8 cellular contexts compared by ENCODE assay signal in genomic region chr4:184330517-184331084, GRCh38.
DNase-seq lines count a peak whose midpoint lies in the region; ATAC-seq, FAIRE-seq and TF ChIP-seq lines count a peak whose summit lies in the region.
"Not testable (repeated sequence)": the region's sequence is repeated elsewhere in the genome, so short reads cannot be mapped to it uniquely, and the experiment has no call there.

No MANE protein-coding gene starts in this region.

- not testable (repeated sequence) for ATAC-seq in activated naive CD8-positive, alpha-beta T cell treated with anti-CD3 and anti-CD28 coated beads, Interleukin-2, amount 50 U/mL, for 24 hours; memory B cell (ENCODE audit: low read depth)

- not testable (repeated sequence) for H3K27me3 Mint-ChIP-seq in activated naive CD8-positive, alpha-beta T cell treated with anti-CD3 and anti-CD28 coated beads, Interleukin-2, amount 50 U/mL, for 24 hours; memory B cell; progenitor cell of endocrine pancreas; stimulated activated naive CD8-positive, alpha-beta T cell treated with anti-CD3 and anti-CD28 coated beads, Interleukin-15, Interleukin-2, amounts not matched to agents 100 ng/mL and 50 ng/mL, for 24 hours

- peak; percentile 56 for FAIRE-seq in GM18507 (lab: Jason Lieb, UNC)

- not testable (repeated sequence) for H3K9me3 ChIP-seq in PC-9 (ENCODE audit: insufficient read depth, low read depth); esophagus (ENCODE audit: control insufficient read depth in 2 of 2, insufficient read depth in 1 of 2, low read depth in 1 of 2, low read length in 1 of 2)

- not testable (repeated sequence) for BruUV-seq in PC-9 (replicated peaks; lab: Mats Ljungman, UMichigan)

- H3K4me3 Mint-ChIP-seq in activated naive CD8-positive, alpha-beta T cell treated with anti-CD3 and anti-CD28 coated beads, Interleukin-2, amount 50 U/mL, for 24 hours; memory B cell; progenitor cell of endocrine pancreas (ENCODE audit: low read depth): not testable (repeated sequence)
- peak overlapping the region; percentile 22 for H3K4me3 Mint-ChIP-seq in stimulated activated naive CD8-positive, alpha-beta T cell treated with anti-CD3 and anti-CD28 coated beads, Interleukin-15, Interleukin-2, amounts not matched to agents 100 ng/mL and 50 ng/mL, for 24 hours

- CTCF ChIA-PET in PC-9 (lab: Charles Lee), result interaction anchor here (0.7 to 0.8 kb wide), 2 partner anchors 36 to 43 kb away, joined by 3 to 5 read pairs; no protein-coding TSS in a partner anchor

- H3K4me2 ChIP-seq in PC-9, result peak overlapping the region; percentile 67

- not testable (repeated sequence) for H3K9me2 ChIP-seq in PC-9 (ENCODE audit: insufficient read depth)

- WGBS in esophagus, 2 donors, result 90 to 91% methylated on average over 4 of the region's 4 CpGs
- WGBS in urinary bladder, result 93% methylated on average over 4 of the region's 4 CpGs

- peak overlapping the region; percentile 66 for H3K27ac ChIP-seq in PC-9
- peak overlapping the region; percentile 27 to 74 for H3K27ac ChIP-seq in esophagus (ENCODE audit: low read depth in 2 of 2, low read length in 1 of 2)
- peak overlapping the region; percentile 60 for H3K27ac ChIP-seq in urinary bladder (ENCODE audit: low read depth)

- H3K27ac Mint-ChIP-seq in activated naive CD8-positive, alpha-beta T cell treated with anti-CD3 and anti-CD28 coated beads, Interleukin-2, amount 50 U/mL, for 24 hours, result peak overlapping the region; percentile 74
- peak overlapping the region; percentile 97 for H3K27ac Mint-ChIP-seq in memory B cell
- peak overlapping the region; percentile 64 for H3K27ac Mint-ChIP-seq in progenitor cell of endocrine pancreas
- peak overlapping the region; percentile 63 for H3K27ac Mint-ChIP-seq in stimulated activated naive CD8-positive, alpha-beta T cell treated with anti-CD3 and anti-CD28 coated beads, Interleukin-15, Interleukin-2, amounts not matched to agents 100 ng/mL and 50 ng/mL, for 24 hours

- H3K36me3 Mint-ChIP-seq in activated naive CD8-positive, alpha-beta T cell treated with anti-CD3 and anti-CD28 coated beads, Interleukin-2, amount 50 U/mL, for 24 hours (ENCODE audit: low read depth); memory B cell; progenitor cell of endocrine pancreas (ENCODE audit: insufficient read depth); stimulated activated naive CD8-positive, alpha-beta T cell treated with anti-CD3 and anti-CD28 coated beads, Interleukin-15, Interleukin-2, amounts not matched to agents 100 ng/mL and 50 ng/mL, for 24 hours (ENCODE audit: low read depth): not testable (repeated sequence)

- H2AFZ ChIP-seq in PC-9, result 0 out of 2 replicates have a peak overlapping the region, but pooled peaks have one; percentile 52

- not testable (repeated sequence) for TF ChIP-seq CTCF in PC-9 (conservative IDR thresholded peaks at IDR 0.05); progenitor cell of endocrine pancreas (IDR thresholded peaks at IDR 0.05; ENCODE audit: unreplicated experiment)

- peaks cover 13% of the 10 kb centered on the region; the same call in 1 of the 2 replicates for H3F3A ChIP-seq in PC-9 (ENCODE audit: insufficient read depth, low read depth)

- POLR2A ChIA-PET in PC-9 (lab: Charles Lee; ENCODE audit: unreplicated experiment), result interaction anchor here (0.7 kb wide), 1 partner anchor 64 kb away, joined by 10 read pairs; no protein-coding TSS in a partner anchor

- intact Hi-C loops in PC-9 (cut with micrococcal nuclease; ENCODE audit: unreplicated experiment), result loop anchor here (1.0 to 2.0 kb wide), 2 partner anchors 8 to 52 kb away; no protein-coding TSS in a partner anchor

- H3K9me3 Mint-ChIP-seq in activated naive CD8-positive, alpha-beta T cell treated with anti-CD3 and anti-CD28 coated beads, Interleukin-2, amount 50 U/mL, for 24 hours; memory B cell; progenitor cell of endocrine pancreas (ENCODE audit: low read depth); stimulated activated naive CD8-positive, alpha-beta T cell treated with anti-CD3 and anti-CD28 coated beads, Interleukin-15, Interleukin-2, amounts not matched to agents 100 ng/mL and 50 ng/mL, for 24 hours: not testable (repeated sequence)

- H3K27me3 ChIP-seq in PC-9 (ENCODE audit: insufficient read depth, low read depth); esophagus (ENCODE audit: control insufficient read depth in 1 of 2, insufficient read depth in 2 of 2, low read length in 2 of 2): not testable (repeated sequence)

- not testable (repeated sequence) for DNase-seq in GM18507 (ENCODE audit: extremely low spot score, insufficient read length, low read depth); PC-9; activated naive CD8-positive, alpha-beta T cell treated with anti-CD3 and anti-CD28 coated beads, Interleukin-2, amount 50 U/mL, for 24 hours; memory B cell (ENCODE audit: low spot score in 2 of 2); progenitor cell of endocrine pancreas (ENCODE audit: low spot score, unreplicated experiment)

- H3K4me3 ChIP-seq in PC-9; esophagus (ENCODE audit: low read depth in 1 of 2, low read length in 2 of 2); urinary bladder (ENCODE audit: low read depth, low read length): not testable (repeated sequence)

- H3K79me2 ChIP-seq in PC-9 (ENCODE audit: low read depth), result not testable (repeated sequence)

- not testable (repeated sequence) for H3K36me3 ChIP-seq in PC-9 (ENCODE audit: low read depth); esophagus (ENCODE audit: control insufficient read depth in 2 of 2, insufficient read depth in 2 of 2, low read length in 1 of 2); urinary bladder (ENCODE audit: insufficient read depth)

- peaks cover 53% of the 10 kb centered on the region for H3K4me1 Mint-ChIP-seq in activated naive CD8-positive, alpha-beta T cell treated with anti-CD3 and anti-CD28 coated beads, Interleukin-2, amount 50 U/mL, for 24 hours
- peaks cover 28% of the 10 kb centered on the region for H3K4me1 Mint-ChIP-seq in memory B cell
- peaks cover 24% of the 10 kb centered on the region for H3K4me1 Mint-ChIP-seq in progenitor cell of endocrine pancreas (ENCODE audit: low read depth)
- peaks cover 59% of the 10 kb centered on the region for H3K4me1 Mint-ChIP-seq in stimulated activated naive CD8-positive, alpha-beta T cell treated with anti-CD3 and anti-CD28 coated beads, Interleukin-15, Interleukin-2, amounts not matched to agents 100 ng/mL and 50 ng/mL, for 24 hours (ENCODE audit: low read depth)

- H4K20me1 ChIP-seq in PC-9 (ENCODE audit: insufficient read depth), result not testable (repeated sequence)

- H3K4me1 ChIP-seq in PC-9 (replicated peaks; ENCODE audit: insufficient read depth), result peaks cover 41% of the 10 kb centered on the region
- not testable (repeated sequence) for H3K4me1 ChIP-seq in esophagus (ENCODE audit: control insufficient read depth in 2 of 2, insufficient read depth in 2 of 2, low read length in 1 of 2); urinary bladder (ENCODE audit: insufficient read depth)
